ENCODE assay signal across 8 cellular contexts in the genomic region with DNA sequence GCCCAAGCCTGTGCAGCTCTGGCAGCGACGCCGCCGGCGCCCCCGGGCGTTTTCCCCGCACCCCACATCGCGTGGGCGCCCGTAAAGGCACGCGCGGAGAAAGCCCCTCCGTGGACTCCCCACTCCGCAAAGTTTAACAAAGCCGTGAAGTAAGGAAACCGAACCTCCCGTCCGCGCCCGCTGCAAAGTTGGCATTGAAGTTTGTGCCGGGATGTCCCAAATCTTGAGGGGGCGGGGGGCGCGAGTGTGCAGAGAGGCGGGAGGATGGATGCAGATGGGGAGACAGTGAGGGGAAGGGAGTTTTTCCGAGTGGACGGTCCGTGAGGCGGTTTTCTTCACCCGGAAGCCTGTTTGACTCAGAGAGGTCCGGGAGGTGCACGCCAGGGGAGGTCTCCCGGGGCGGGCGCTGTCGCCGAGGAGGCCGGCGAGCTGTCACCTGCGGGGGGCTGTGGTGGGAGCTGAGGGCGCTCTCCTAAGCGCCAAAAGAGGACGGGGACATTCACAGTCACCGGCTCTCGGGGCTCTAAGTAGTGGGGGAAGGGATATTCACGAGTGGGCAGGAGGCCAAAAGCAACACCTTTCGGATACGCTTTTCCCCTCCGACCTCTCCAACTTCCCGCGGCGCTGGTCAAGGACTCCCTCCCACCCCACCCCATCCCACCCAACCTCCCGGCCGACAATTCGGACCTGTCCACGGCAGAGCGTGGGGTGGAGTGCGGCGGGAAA. TPM values are rescaled to one million over a fixed set of nuclear protein-coding genes. Genes with fewer than 3 reads are reported as not detected.
A peak's percentile ranks its signal among the peaks of the same experiment; 100 is the strongest.
DNase-seq lines count a peak whose midpoint lies in the region; ATAC-seq and TF ChIP-seq lines count a peak whose summit lies in the region.

No MANE protein-coding gene starts in this region.

- DNase-seq in AG08396 (ENCODE audit: low spot score): peak; percentile 47
- no peak for DNase-seq in T-cell
- no peak for DNase-seq in HEK293T (ENCODE audit: extremely low spot score)

- peak overlapping the region; percentile 85 for H3K4me3 ChIP-seq in HUES64 (ENCODE audit: low read length)
- H3K4me3 ChIP-seq in endocrine pancreas (ENCODE audit: control insufficient read depth, insufficient read depth, low read length): peak overlapping the region; percentile 87
- peak overlapping the region; percentile 82 to 97 for H3K4me3 ChIP-seq in muscle layer of duodenum (ENCODE audit: low read depth in 1 of 2, low read length in 2 of 2)

- H3K9me3 Mint-ChIP-seq in T-cell: peaks cover 0 to 4% (median 0%) of the 10 kb centered on the region in 3 donors

- CTCF ChIA-PET in T-cell (lab: Charles Lee) (no interaction called here), HEK293T (lab: Yijun Ruan, JAX) (interaction anchor here (1.0 kb wide), 2 partner anchors 8 to 111 kb away, joined by 3 to 5 read pairs; no protein-coding TSS in a partner anchor)

- H3K4me3 Mint-ChIP-seq in T-cell: peak overlapping the region in 1 of 3 donors; percentile 59

- POLR2A ChIA-PET in T-cell (lab: Charles Lee) (no interaction called here), HEK293T (lab: Yijun Ruan, JAX) (interaction anchor here (0.7 to 2.7 kb wide), 20 partner anchors 7 to 799 kb away, joined by 3 to 27 read pairs (median 6); no protein-coding TSS in a partner anchor)

- peaks cover 49 to 56% of the 10 kb centered on the region in 2 donors for H3K27me3 Mint-ChIP-seq in T-cell

- no peak overlapping the region for H3K27ac ChIP-seq in HUES64 (ENCODE audit: low read depth, low read length)
- peak overlapping the region; percentile 45 for H3K27ac ChIP-seq in muscle layer of duodenum (ENCODE audit: low read length)

- H3K36me3 Mint-ChIP-seq in T-cell: no peaks in the 10 kb centered on the region

- H3K9me3 ChIP-seq in HUES64 (ENCODE audit: insufficient read depth, low read depth, low read length) (no peaks in the 10 kb centered on the region), endocrine pancreas (ENCODE audit: control insufficient read depth, low read length) (no peaks in the 10 kb centered on the region), muscle layer of duodenum (ENCODE audit: control insufficient read depth in 1 of 2, low read length in 2 of 2) (no peaks in the 10 kb centered on the region)

- H3K9ac ChIP-seq in HUES64 (ENCODE audit: low read depth, low read length) (peak overlapping the region; percentile 58; the same call in 1 of the 2 replicates), endocrine pancreas (ENCODE audit: control insufficient read depth, insufficient read depth, low read length) (peak overlapping the region; percentile 81)

- WGBS in HUES64: under 1% methylated on average over 61 of the region's 62 CpGs

- H3K4me1 ChIP-seq in HUES64 (ENCODE audit: insufficient read depth, low read length): peaks cover 39% of the 10 kb centered on the region
- H3K4me1 ChIP-seq in endocrine pancreas (ENCODE audit: control insufficient read depth, insufficient read depth, low read length): peaks cover 20% of the 10 kb centered on the region
- peaks cover 4 to 18% of the 10 kb centered on the region in 2 donors for H3K4me1 ChIP-seq in muscle layer of duodenum (ENCODE audit: control insufficient read depth in 1 of 2, insufficient read depth in 2 of 2, low read length in 2 of 2)

- no peak overlapping the region for H3K27ac Mint-ChIP-seq in T-cell

- H3K27me3 ChIP-seq in HUES64 (ENCODE audit: insufficient read depth, low read length): peaks cover 93% of the 10 kb centered on the region
- H3K27me3 ChIP-seq in endocrine pancreas (ENCODE audit: control insufficient read depth, insufficient read depth, low read length): no peaks in the 10 kb centered on the region
- H3K27me3 ChIP-seq in muscle layer of duodenum (ENCODE audit: low read depth, low read length): no peaks in the 10 kb centered on the region

- peaks cover 12 to 20% (median 17%) of the 10 kb centered on the region in 3 donors for H3K4me1 Mint-ChIP-seq in T-cell

- no peak for ATAC-seq in GM18867 (IDR thresholded peaks at IDR 0.05; ENCODE audit: unreplicated experiment)
- no peak for ATAC-seq in GM18873 (IDR thresholded peaks at IDR 0.05; ENCODE audit: low FRiP score, unreplicated experiment)
- no peak for ATAC-seq in T-cell (replicated peaks in 1 of 4)

- H3K36me3 ChIP-seq in HUES64 (ENCODE audit: insufficient read depth, low read length) (no peaks in the 10 kb centered on the region), endocrine pancreas (ENCODE audit: control insufficient read depth, insufficient read depth, low read length) (no peaks in the 10 kb centered on the region), muscle layer of duodenum (ENCODE audit: control insufficient read depth in 1 of 2, insufficient read depth in 2 of 2, low read length in 2 of 2) (no peaks in the 10 kb centered on the region)

TF ChIP-seq in HEK293T, 16 proteins besides CTCF, POLR2A, EP300 and RAD21:
- TF ChIP-seq CTBP1 (IDR thresholded peaks at IDR 0.05; ENCODE audit: borderline replicate concordance): no peak
- TF ChIP-seq HDGF (IDR thresholded peaks at IDR 0.05; ENCODE audit: borderline replicate concordance): no peak
- no peak for TF ChIP-seq BHLHE40 (IDR thresholded peaks at IDR 0.05; ENCODE audit: borderline replicate concordance)
- TF ChIP-seq FOXA1 (IDR thresholded peaks at IDR 0.05): no peak
- no peak for TF ChIP-seq SUZ12 (IDR thresholded peaks at IDR 0.05)
- no peak for TF ChIP-seq ZNF384 (IDR thresholded peaks at IDR 0.05)
- no peak for TF ChIP-seq FOXK2 (IDR thresholded peaks at IDR 0.05)
- TF ChIP-seq ELF4 (IDR thresholded peaks at IDR 0.05): no peak
- no peak for TF ChIP-seq LEF1 (IDR thresholded peaks at IDR 0.05; ENCODE audit: borderline replicate concordance)
- TF ChIP-seq SP1 (IDR thresholded peaks at IDR 0.05): no peak

RNA-seq across cellular contexts. Expression of a gene that starts 1.3 kb away (rescaled TPM):
- 49.8 TPM for polyA plus RNA-seq in HUES64 (2013, experiment 1 of 2)
- polyA plus RNA-seq in HUES64 (2013, experiment 2 of 2): 61.7 TPM
- total RNA-seq in T-cell: 1 to 10 TPM in 2 of 5 donors, under 1 TPM in 1, not detected in 2; 0.53 to 1.9 (median 1.0) TPM
